ENCODE assay signal across 7 cellular contexts in genomic region chr13:30743319-30744055, GRCh38. TPM values are rescaled to one million over a fixed set of nuclear protein-coding genes. Genes with fewer than 3 reads are reported as not detected.
DNase-seq lines count a peak whose midpoint lies in the region; ATAC-seq and TF ChIP-seq lines count a peak whose summit lies in the region.

No MANE protein-coding gene starts in this region.

- DNase-seq in HPDE6-E6E7 (ENCODE audit: extremely low spot score) (peak; percentile 34), T1000 (lab: John Stamatoyannopoulos, UW) (peak; percentile 65), Right ventricle myocardium superior (no peak), smooth muscle cell (lab: John Stamatoyannopoulos, UW; ENCODE audit: unreplicated experiment) (no peak), DMS 273 treated with DMSO at 0.1 percent for 48 hours (lab: John Stamatoyannopoulos, UW) (no peak)
- no peak for DNase-seq in stimulated activated CD4-positive, alpha-beta T cell treated with anti-CD3 and anti-CD28 coated beads, Interleukin-1b, Interleukin-23, amount 100 ng/mL, for 48 hours

- H3K36me3 ChIP-seq in smooth muscle cell (ENCODE audit: low read depth), result no peaks in the 10 kb centered on the region

- H2AFZ ChIP-seq in smooth muscle cell (ENCODE audit: low read depth), result no peak overlapping the region

- H3K9me3 ChIP-seq in smooth muscle cell (replicated peaks; ENCODE audit: low read depth), result no peaks in the 10 kb centered on the region

- no peak for TF ChIP-seq CTCF in smooth muscle cell (IDR thresholded peaks at IDR 0.05; ENCODE audit: borderline replicate concordance, insufficient read depth, poor library complexity, severe bottlenecking)

- H3K27ac ChIP-seq in smooth muscle cell (ENCODE audit: low read depth), result peak overlapping the region; percentile 95

- intact Hi-C loops in Right ventricle myocardium superior (cut with DNase I), result no loop called here

- H3K9ac ChIP-seq in smooth muscle cell (ENCODE audit: low read depth), result peak overlapping the region; percentile 76

- no peaks in the 10 kb centered on the region for H3K27me3 ChIP-seq in smooth muscle cell (ENCODE audit: low read depth)

- H3K4me1 ChIP-seq in smooth muscle cell (ENCODE audit: low read depth), result peaks cover 32% of the 10 kb centered on the region

- no peaks in the 10 kb centered on the region for H4K20me1 ChIP-seq in smooth muscle cell (ENCODE audit: low read depth)

- peaks cover 25% of the 10 kb centered on the region for H3F3A ChIP-seq in smooth muscle cell (ENCODE audit: low read depth)

- H3K4me2 ChIP-seq in smooth muscle cell, result peak overlapping the region; percentile 76

- H3K79me2 ChIP-seq in smooth muscle cell (ENCODE audit: low read depth), result no peaks in the 10 kb centered on the region

- ATAC-seq in Right ventricle myocardium superior (ENCODE audit: poor library complexity) (peak; percentile 61), GM18517 (IDR thresholded peaks at IDR 0.05; ENCODE audit: unreplicated experiment) (no peak)

- 5% methylated on average over 4 of the region's 4 CpGs for WGBS in smooth muscle cell (ENCODE audit: low lambda C conversion rate)

- no peak overlapping the region for H3K4me3 ChIP-seq in smooth muscle cell

RNA-seq across cellular contexts. Expression of gene ALOX5AP, which starts 8.1 kb away (rescaled TPM):
- total RNA-seq in Right ventricle myocardium superior (8.4 TPM), smooth muscle cell (2.6 TPM in 1 of 2 replicates, not detected in the other)
- 0.22 and 0.85 TPM in 2 replicates for polyA plus RNA-seq in smooth muscle cell

Comparison
In these comparisons a context has a peak if more than half of its experiments do, and no peak if none do; other contexts are left out.
1. DNase-seq: peak in HPDE6-E6E7 (single experiment) and T1000 (single experiment); none in Right ventricle myocardium superior (single experiment), smooth muscle cell (single experiment), DMS 273 treated with DMSO at 0.1 percent for 48 hours (single experiment) and stimulated activated CD4-positive, alpha-beta T cell treated with anti-CD3 and anti-CD28 coated beads, Interleukin-1b, Interleukin-23, amount 100 ng/mL, for 48 hours (single experiment).